Comparison of ENCODE assay signal across 10 cellular contexts in genomic region chr12:51419473-51420228, GRCh38. TPM values are rescaled to one million over a fixed set of nuclear protein-coding genes. Genes with fewer than 3 reads are reported as not detected.
DNase-seq lines count a peak whose midpoint lies in the region; ATAC-seq, FAIRE-seq and TF ChIP-seq lines count a peak whose summit lies in the region.
"Had no signal": no experiment of that assay in that cellular context is flagged by ENCODE, and none has a peak within 500 bp of the region (broad histone marks: within the 10 kb centered on the region; RNA-seq: fewer than 3 reads in every experiment).

No MANE protein-coding gene starts in this region.

- 0 out of 4 replicates have a peak, but pooled peaks of 1 of the 2 experiments have one; percentile 16 for TF ChIP-seq RAD21 in K562 (CRISPR knock-in tag; conservative IDR thresholded peaks at IDR 0.05 in 1 of 2, IDR thresholded peaks at IDR 0.05 in 1 of 2)

- H3K36me3 ChIP-seq in K562 (ENCODE audit: control insufficient read depth, insufficient read depth, low read length) (no peaks in the 10 kb centered on the region), osteoblast (ENCODE audit: insufficient read depth, low read length) (no peaks in the 10 kb centered on the region)

- no peaks in the 10 kb centered on the region for H3K9me3 ChIP-seq in K562 (replicated peaks; ENCODE audit: control insufficient read depth, insufficient read depth, low read depth, low read length)
- no peaks in the 10 kb centered on the region for H3K9me3 ChIP-seq in osteoblast (ENCODE audit: low read depth, low read length)

- H3K4me1 ChIP-seq in K562 (replicated peaks in 1 of 2; ENCODE audit: control insufficient read depth in 2 of 2, insufficient read depth in 2 of 2, low read length in 2 of 2): peaks cover 0 to 3% of the 10 kb centered on the region in 2 experiments; a peak in 2 of 5 replicates
- peaks cover 4% of the 10 kb centered on the region for H3K4me1 ChIP-seq in osteoblast (ENCODE audit: insufficient read depth, low read length)

- TF ChIP-seq CTCF in K562 (IDR thresholded peaks at IDR 0.05 in 2 of 3, conservative IDR thresholded peaks at IDR 0.05 in 1 of 3; ENCODE audit: insufficient read depth in 2 of 3, low read depth in 1 of 3, low read length in 3 of 3) (peak in 2 of 3 experiments; percentile 26 to 35; a peak in 2 of 6 replicates), osteoblast (IDR thresholded peaks at IDR 0.05; ENCODE audit: extremely low read depth, low read depth, low read length) (no peak)

- no peak for TF ChIP-seq POLR2A in K562 (conservative IDR thresholded peaks at IDR 0.05)

- peak; percentile 21 for DNase-seq in HCEC 1CT
- DNase-seq in NCI-H2107 treated with DMSO at 0.1 percent for 48 hours (lab: John Stamatoyannopoulos, UW; ENCODE audit: unreplicated experiment): peak; percentile 94
- peak in 3 of 4 experiments; percentile 25 to 28 (median 25) for DNase-seq in K562 (ENCODE audit: extremely low read depth in 1 of 4, low spot score in 3 of 4)
- DNase-seq in osteoblast (ENCODE audit: insufficient read length, low spot score, missing footprints): peak; percentile 51
- DNase-seq in glomerular visceral epithelial cell (ENCODE audit: extremely low spot score): no peak
- DNase-seq in hippocampal formation (lab: John Stamatoyannopoulos, UW): no peak
- DNase-seq: left colon, NCI-H1694 treated with DMSO at 0.1 percent for 48 hours, T-helper 9 cell had no signal

- TF ChIP-seq EP300 in K562 (IDR thresholded peaks at IDR 0.05; ENCODE audit: low read length): no peak

- H3K9ac ChIP-seq in K562 (ENCODE audit: insufficient read depth in 1 of 2, low read depth in 2 of 2, low read length in 2 of 2): no peak overlapping the region; a peak in 1 of 4 replicates

- H4K20me1 ChIP-seq in K562 (replicated peaks; ENCODE audit: control insufficient read depth, insufficient read depth, low read length): no peaks in the 10 kb centered on the region
- no peaks in the 10 kb centered on the region for H4K20me1 ChIP-seq in osteoblast (ENCODE audit: insufficient read depth, low read length)

- WGBS in K562 (ENCODE audit: insufficient coverage, low coverage, missing lambda C conversion rate): 3% methylated on average over 11 of the region's 11 CpGs

- no peak overlapping the region for H3K4me3 ChIP-seq in K562
- H3K4me3 ChIP-seq in osteoblast (ENCODE audit: insufficient read depth, low read length): no peak overlapping the region

- H2AFZ ChIP-seq in K562 (ENCODE audit: low read depth, low read length) (no peak overlapping the region), osteoblast (ENCODE audit: low read length) (no peak overlapping the region)

- H3K4me2 ChIP-seq in K562 (ENCODE audit: insufficient read depth, low read length) (no peak overlapping the region), osteoblast (ENCODE audit: insufficient read depth, low read length) (no peak overlapping the region)

- no TSS peak for BruUV-seq in K562 (replicated peaks; lab: Mats Ljungman, UMichigan)

- FAIRE-seq in K562 (lab: Jason Lieb, UNC): peak; percentile 6

- H3K9me1 ChIP-seq in K562 (ENCODE audit: control insufficient read depth, insufficient read depth, low read length): no peaks in the 10 kb centered on the region

- intact Hi-C loops in K562 (cut with micrococcal nuclease): loop anchor here (2.0 to 5.0 kb wide), 3 partner anchors 259 to 455 kb away; no protein-coding TSS in a partner anchor

- H3K79me2 ChIP-seq in K562 (ENCODE audit: control insufficient read depth, insufficient read depth, low read length) (no peaks in the 10 kb centered on the region), osteoblast (ENCODE audit: insufficient read depth, low read length) (no peaks in the 10 kb centered on the region)

- POLR2A ChIA-PET in K562 (lab: Yijun Ruan, JAX): no interaction called here

- ATAC-seq in K562: no peak
- no peak for ATAC-seq in GM18502 (IDR thresholded peaks at IDR 0.05; ENCODE audit: poor library complexity, unreplicated experiment)
- ATAC-seq: left colon had no signal

- CTCF ChIA-PET in K562 (lab: Yijun Ruan, JAX; ENCODE audit: low intra/inter-chr PET ratio): no interaction called here

- in situ Hi-C loops in K562 (cut with MboI): loop anchor here (25.0 kb wide), 1 partner anchor 593 kb away; the partner anchor contains the start of gene TAMALIN

- peaks cover 0 to 2% of the 10 kb centered on the region in 2 experiments; a peak in 2 of 5 replicates for H3K27me3 ChIP-seq in K562 (ENCODE audit: control insufficient read depth in 2 of 2, insufficient read depth in 2 of 2, low read length in 2 of 2)
- no peaks in the 10 kb centered on the region for H3K27me3 ChIP-seq in osteoblast (ENCODE audit: insufficient read depth, low read length)

- no peak overlapping the region for H3K27ac ChIP-seq in K562 (ENCODE audit: extremely low read depth, low read depth, low read length)
- no peak overlapping the region for H3K27ac ChIP-seq in osteoblast (ENCODE audit: low read depth, low read length)

TF ChIP-seq in K562, 482 proteins besides CTCF, POLR2A, EP300 and RAD21:
- TF ChIP-seq SMARCA4 (IDR thresholded peaks at IDR 0.05) (no peak), ZNF384 (IDR thresholded peaks at IDR 0.05; ENCODE audit: low read depth, low read length) (peak; percentile 61; the same call in 1 of the 2 replicates)
- TF ChIP-seq, protein P1, sequence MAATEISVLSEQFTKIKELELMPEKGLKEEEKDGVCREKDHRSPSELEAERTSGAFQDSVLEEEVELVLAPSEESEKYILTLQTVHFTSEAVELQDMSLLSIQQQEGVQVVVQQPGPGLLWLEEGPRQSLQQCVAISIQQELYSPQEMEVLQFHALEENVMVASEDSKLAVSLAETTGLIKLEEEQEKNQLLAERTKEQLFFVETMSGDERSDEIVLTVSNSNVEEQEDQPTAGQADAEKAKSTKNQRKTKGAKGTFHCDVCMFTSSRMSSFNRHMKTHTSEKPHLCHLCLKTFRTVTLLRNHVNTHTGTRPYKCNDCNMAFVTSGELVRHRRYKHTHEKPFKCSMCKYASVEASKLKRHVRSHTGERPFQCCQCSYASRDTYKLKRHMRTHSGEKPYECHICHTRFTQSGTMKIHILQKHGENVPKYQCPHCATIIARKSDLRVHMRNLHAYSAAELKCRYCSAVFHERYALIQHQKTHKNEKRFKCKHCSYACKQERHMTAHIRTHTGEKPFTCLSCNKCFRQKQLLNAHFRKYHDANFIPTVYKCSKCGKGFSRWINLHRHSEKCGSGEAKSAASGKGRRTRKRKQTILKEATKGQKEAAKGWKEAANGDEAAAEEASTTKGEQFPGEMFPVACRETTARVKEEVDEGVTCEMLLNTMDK (IDR thresholded peaks at IDR 0.05; ENCODE audit: borderline replicate concordance, insufficient read depth, low read depth, low read length, poor library complexity, severe bottlenecking): no peak

RNA-seq across cellular contexts. Expression of gene SLC4A8, which starts 5.0 kb away (rescaled TPM):
- total RNA-seq in K562 (2011; cell fraction: chromatin; rRNA removed; ENCODE audit: low replicate concordance): 0.51 and 0.88 TPM in 2 replicates
- total RNA-seq in K562 (2011; cell fraction: nucleolus; rRNA removed): 0.33 and 0.39 TPM in 2 replicates
- 0.31 TPM in 1 of 2 replicates, not detected in the other for total RNA-seq in K562 (2011; cell fraction: nucleoplasm; rRNA removed)
- total RNA-seq in K562 (2014; rRNA removed): 0.04 and 1.5 TPM in 2 replicates
- 0.04 and 0.06 TPM in 2 replicates for total RNA-seq in K562 (2014; rRNA removed; fragmentation: Illumina TruSeq; extraction: Trizol)
- 0.07 and 0.41 TPM in 2 replicates for total RNA-seq in K562 (2015; rRNA removed; fragmentation: Illumina TruSeq; extraction: Trizol)
- not detected in 2 replicates for total RNA-seq in K562 (2021)
- 0.35 and 0.62 TPM in 2 replicates for polyA plus RNA-seq in K562 (2011; rRNA removed)
- 0.22 and 0.51 TPM in 2 replicates for polyA plus RNA-seq in K562 (2011; cell fraction: cytosol; rRNA removed)
- 0.70 and 0.79 TPM in 2 replicates for polyA plus RNA-seq in K562 (2011; cell fraction: nucleus; rRNA removed)
- polyA plus RNA-seq in K562 (2012): 0.08 and 0.10 TPM in 2 replicates
- polyA plus RNA-seq in K562 (2014; fragmentation: Illumina TruSeq; extraction: Trizol): 0.15 and 0.25 TPM in 2 replicates
- under 1 TPM in 1 of 2 experiments, not detected in 1; 0.06 TPM for polyA plus RNA-seq in K562 (2014; fragmentation: Nextera tagmentation; extraction: Ambion mirVana)
- polyA plus RNA-seq in K562 (2014; rRNA removed): 0.12 and 0.24 TPM in 2 replicates
- polyA minus RNA-seq in K562 (2011; rRNA and poly(A)+ RNA removed): 0.25 and 0.33 TPM in 2 replicates
- not detected in 2 replicates for polyA minus RNA-seq in K562 (2011; cell fraction: cytosol; rRNA and poly(A)+ RNA removed)
- 0.13 and 0.78 TPM in 2 replicates for polyA minus RNA-seq in K562 (2011; cell fraction: nucleus; rRNA and poly(A)+ RNA removed)
- total RNA-seq in osteoblast: 1.2 and 2.9 TPM in 2 replicates

RNA-seq across cellular contexts. Expression of gene GALNT6, which starts 28.4 kb away (rescaled TPM):
- 20.4 and 37.7 TPM in 2 replicates for total RNA-seq in K562 (2011; cell fraction: chromatin; rRNA removed; ENCODE audit: low replicate concordance)
- total RNA-seq in K562 (2011; cell fraction: nucleolus; rRNA removed): 22.1 and 26.2 TPM in 2 replicates
- 15.3 and 17.9 TPM in 2 replicates for total RNA-seq in K562 (2011; cell fraction: nucleoplasm; rRNA removed)
- 7.4 and 12.3 TPM in 2 replicates for total RNA-seq in K562 (2014; rRNA removed)
- 4.5 and 5.1 TPM in 2 replicates for total RNA-seq in K562 (2014; rRNA removed; fragmentation: Illumina TruSeq; extraction: Trizol)
- 1.8 and 2.7 TPM in 2 replicates for total RNA-seq in K562 (2015; rRNA removed; fragmentation: Illumina TruSeq; extraction: Trizol)
- 7.7 and 8.8 TPM in 2 replicates for total RNA-seq in K562 (2021)
- 7.2 and 8.1 TPM in 2 replicates for polyA plus RNA-seq in K562 (2011; rRNA removed)
- polyA plus RNA-seq in K562 (2011; cell fraction: cytosol; rRNA removed): 6.9 and 10.1 TPM in 2 replicates
- 6.3 and 9.5 TPM in 2 replicates for polyA plus RNA-seq in K562 (2011; cell fraction: nucleus; rRNA removed)
- 4.5 and 6.8 TPM in 2 replicates for polyA plus RNA-seq in K562 (2012)
- 6.7 and 8.6 TPM in 2 replicates for polyA plus RNA-seq in K562 (2014; fragmentation: Illumina TruSeq; extraction: Trizol)
- polyA plus RNA-seq in K562 (2014; fragmentation: Nextera tagmentation; extraction: Ambion mirVana): 1 to 10 TPM; 1.5 to 2.4 TPM
- 2.8 and 7.0 TPM in 2 replicates for polyA plus RNA-seq in K562 (2014; rRNA removed)
- 9.1 and 9.4 TPM in 2 replicates for polyA minus RNA-seq in K562 (2011; rRNA and poly(A)+ RNA removed)
- polyA minus RNA-seq in K562 (2011; cell fraction: cytosol; rRNA and poly(A)+ RNA removed): 1.8 and 4.4 TPM in 2 replicates
- polyA minus RNA-seq in K562 (2011; cell fraction: nucleus; rRNA and poly(A)+ RNA removed): 9.3 and 12.7 TPM in 2 replicates
- 7.1 and 9.8 TPM in 2 replicates for total RNA-seq in osteoblast

Comparison
In these comparisons a context has a peak if more than half of its experiments do, and no peak if none do; other contexts are left out.
1. DNase-seq: peak in HCEC 1CT (single experiment), NCI-H2107 treated with DMSO at 0.1 percent for 48 hours (single experiment), K562 (3 of 4) and osteoblast (single experiment); none in glomerular visceral epithelial cell (single experiment) and hippocampal formation (0 of 2).